9 cellular contexts compared by ENCODE assay signal in the genomic region with DNA sequence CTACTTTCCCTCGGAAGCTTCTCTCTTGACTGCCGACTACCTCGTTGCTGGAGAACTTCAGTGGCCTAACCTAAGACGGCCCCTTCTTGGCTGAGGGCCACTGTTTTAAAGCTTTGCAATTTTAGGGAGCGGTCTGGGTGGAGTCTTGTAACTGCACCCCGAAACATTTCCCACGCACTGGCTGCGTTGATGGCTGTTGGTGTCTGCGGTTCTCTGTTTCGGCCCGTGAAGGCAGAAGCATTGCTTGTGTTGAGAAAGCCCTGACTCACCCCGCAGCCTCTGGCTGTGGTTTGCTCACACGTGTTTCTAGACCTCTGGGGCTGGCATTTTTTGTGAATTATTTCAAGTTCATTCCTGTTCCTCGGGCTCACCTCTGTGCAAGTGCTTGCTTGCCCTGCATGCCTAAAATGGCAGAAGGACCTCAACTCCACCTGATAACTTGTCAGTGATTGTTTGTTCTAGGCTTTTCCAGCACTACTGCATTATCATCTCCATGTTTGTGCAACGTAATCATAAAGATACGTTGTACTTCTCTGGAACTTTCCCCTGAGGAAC.
DNase-seq lines count a peak whose midpoint lies in the region; ATAC-seq and TF ChIP-seq lines count a peak whose summit lies in the region.
"Had no signal": no experiment of that assay in that cellular context is flagged by ENCODE, and none has a peak within 500 bp of the region (broad histone marks: within the 10 kb centered on the region; RNA-seq: fewer than 3 reads in every experiment).

No MANE protein-coding gene starts in this region.

- peak overlapping the region in 4 of 5 donors; percentile 33 to 78 (median 66) for H3K4me3 Mint-ChIP-seq in immature natural killer cell
- H3K4me3 Mint-ChIP-seq: stimulated activated naive CD8-positive, alpha-beta T cell treated with anti-CD3 and anti-CD28 coated beads, Interleukin-15, Interleukin-2, amounts not matched to agents 100 ng/mL and 50 ng/mL, for 24 hours had no signal

- H3K4me1 Mint-ChIP-seq in immature natural killer cell = peaks cover 19 to 23% of the 10 kb centered on the region in 2 donors

- TF ChIP-seq CTCF in gastrocnemius medialis (IDR thresholded peaks at IDR 0.05 in 4 of 5, conservative IDR thresholded peaks at IDR 0.05 in 1 of 5) = no peak

- H3K36me3 ChIP-seq in gastrocnemius medialis = no peaks in the 10 kb centered on the region

- intact Hi-C loops in gastrocnemius medialis (cut with DNase I; ENCODE audit: low total_unique reads) = no loop called here

- in situ Hi-C loops in gastrocnemius medialis (cut with MboI; ENCODE audit: low sequenced_read_pairs in 4 of 4) = no loop called here

- peaks cover 12 to 17% (median 14%) of the 10 kb centered on the region in 3 donors for H3K36me3 Mint-ChIP-seq in immature natural killer cell

- H3K27me3 Mint-ChIP-seq in immature natural killer cell (ENCODE audit: low read depth in 3 of 3) = peaks cover 2% of the 10 kb centered on the region in 3 donors

- H3K27ac Mint-ChIP-seq in immature natural killer cell = peak overlapping the region in 3 of 6 donors; percentile 20 to 60 (median 54)
- H3K27ac Mint-ChIP-seq: stimulated activated naive CD8-positive, alpha-beta T cell treated with anti-CD3 and anti-CD28 coated beads, Interleukin-15, Interleukin-2, amounts not matched to agents 100 ng/mL and 50 ng/mL, for 24 hours had no signal

- no peak overlapping the region for H3K27ac ChIP-seq in gastrocnemius medialis

- H3K4me3 ChIP-seq in gastrocnemius medialis = no peak overlapping the region

- H3K9me3 Mint-ChIP-seq in immature natural killer cell = peaks cover 13 to 41% (median 29%) of the 10 kb centered on the region in 6 donors

- peak; percentile 16 to 31 for DNase-seq in activated CD4-positive, alpha-beta T cell treated with anti-CD3 and anti-CD28 coated beads for 24 hours (ENCODE audit: low read depth in 2 of 2)
- DNase-seq in activated CD4-positive, alpha-beta T cell treated with anti-CD3 and anti-CD28 coated beads, Interleukin-2, amount 50 U/mL, for 4 hours = no peak
- DNase-seq in activated CD4-positive, alpha-beta T cell treated with anti-CD3 and anti-CD28 coated beads, Interleukin-2, amount 50 U/mL, for 48 hours = peak; percentile 44 to 64
- DNase-seq in immature natural killer cell (peak in 2 of 3 donors; percentile 16 to 27), occipital lobe (lab: John Stamatoyannopoulos, UW) (no peak), gastrocnemius medialis (no peak)
- DNase-seq in stimulated activated naive CD8-positive, alpha-beta T cell treated with anti-CD3 and anti-CD28 coated beads, Interleukin-15, Interleukin-2, amounts not matched to agents 100 U/mL and 50 U/mL, for 24 hours = peak; percentile 32

- no peak for TF ChIP-seq POLR2A in gastrocnemius medialis (IDR thresholded peaks at IDR 0.05)

- H3K9me3 ChIP-seq in gastrocnemius medialis = peaks cover 0 to 8% (median 3%) of the 10 kb centered on the region in 3 donors

- ATAC-seq in stimulated activated naive CD8-positive, alpha-beta T cell treated with anti-CD3 and anti-CD28 coated beads, Interleukin-15, Interleukin-2, amounts not matched to agents 100 U/mL and 50 U/mL, for 24 hours = peak; percentile 75
- ATAC-seq in gastrocnemius medialis (no peak), HG02870 (IDR thresholded peaks at IDR 0.05; ENCODE audit: unreplicated experiment) (no peak)

- no peaks in the 10 kb centered on the region for H3K4me1 ChIP-seq in gastrocnemius medialis

- H3K27me3 ChIP-seq in gastrocnemius medialis = no peaks in the 10 kb centered on the region

Comparison
In these comparisons a context has a peak if more than half of its experiments do, and no peak if none do; other contexts are left out.
1. DNase-seq: peak in activated CD4-positive, alpha-beta T cell treated with anti-CD3 and anti-CD28 coated beads for 24 hours (2 of 2), activated CD4-positive, alpha-beta T cell treated with anti-CD3 and anti-CD28 coated beads, Interleukin-2, amount 50 U/mL, for 48 hours (2 of 2), immature natural killer cell (2 of 3) and stimulated activated naive CD8-positive, alpha-beta T cell treated with anti-CD3 and anti-CD28 coated beads, Interleukin-15, Interleukin-2, amounts not matched to agents 100 U/mL and 50 U/mL, for 24 hours (single experiment); none in activated CD4-positive, alpha-beta T cell treated with anti-CD3 and anti-CD28 coated beads, Interleukin-2, amount 50 U/mL, for 4 hours (0 of 2), occipital lobe (single experiment) and gastrocnemius medialis (0 of 2).